In genomic region chr21:23021481-23021880, GRCh38 we compare ENCODE assay signal across 36 cellular contexts.
"Had no signal": no experiment of that assay in that cellular context is flagged by ENCODE, and none has a peak within 500 bp of the region (broad histone marks: within the 10 kb centered on the region; RNA-seq: fewer than 3 reads in every experiment).

No MANE protein-coding gene starts in this region.

- H3K9me3 ChIP-seq: ascending aorta, MG63, Peyer's patch, SK-N-SH had no signal

- H3K4me1 Mint-ChIP-seq: activated CD4-positive, alpha-beta T cell treated with anti-CD3 and anti-CD28 coated beads for 36 hours; activated CD4-positive, alpha-beta T cell treated with anti-CD3 and anti-CD28 coated beads, Interleukin-2, amount 10 ng/mL, durations not matched to agents 7 days and 5 days; activated naive CD4-positive, alpha-beta T cell treated with anti-CD3 and anti-CD28 coated beads, Interleukin-2, amount 50 U/mL, for 24 hours; activated naive CD8-positive, alpha-beta T cell treated with anti-CD3 and anti-CD28 coated beads, Interleukin-2, amount 10 ng/mL, durations not matched to agents 7 days and 5 days; WTC11 had no signal

- H3K36me3 ChIP-seq: ascending aorta, cardiac muscle cell, MG63, Peyer's patch, SJSA1 had no signal

- DNase-seq: activated CD4-positive, alpha-beta T cell treated with anti-CD3 and anti-CD28 coated beads for 36 hours; activated CD4-positive, alpha-beta T cell treated with anti-CD3 and anti-CD28 coated beads, Interleukin-2, amount 10 ng/mL, durations not matched to agents 7 days and 5 days; activated CD4-positive, alpha-beta T cell treated with anti-CD3 and anti-CD28 coated beads, Interleukin-2, amount 50 U/mL, for 48 hours; activated CD8-positive, alpha-beta T cell treated with anti-CD3 and anti-CD28 coated beads, Interleukin-2, amount 10 ng/mL, durations not matched to agents 7 days and 5 days; activated gamma-delta T cell; activated naive CD4-positive, alpha-beta T cell treated with Interleukin-2 at 50 U/mL for 16 hours; activated naive CD8-positive, alpha-beta T cell treated with anti-CD3 and anti-CD28 coated beads, Interleukin-2, amount 10 ng/mL, durations not matched to agents 7 days and 5 days; activated T-cell treated with anti-CD3 and anti-CD28 coated beads, Interleukin-2, amount 50 U/mL, for 24 hours; amygdala; Kasumi-1; KG1; MG63; NCI-H1048; NCI-H1105 treated with DMSO at 0.1 percent for 48 hours; NCI-H1436; NCI-H1694 treated with DMSO at 0.1 percent for 48 hours; NCI-H2029 treated with DMSO at 0.1 percent for 48 hours; NCI-H2107; NCI-H2171; NCI-H524; NCI-H69; NCI-H82; NK-92 treated with Interleukin-12 subunit alpha and Interleukin-12 subunit beta, amount 100 ng/mL, for 24 hours; PC-3; Peyer's patch; RPMI8226; SHP77; SK-N-SH had no signal

- H3K27me3 Mint-ChIP-seq: activated CD4-positive, alpha-beta T cell treated with anti-CD3 and anti-CD28 coated beads for 36 hours; activated CD4-positive, alpha-beta T cell treated with anti-CD3 and anti-CD28 coated beads, Interleukin-2, amount 10 ng/mL, durations not matched to agents 7 days and 5 days; activated naive CD4-positive, alpha-beta T cell treated with anti-CD3 and anti-CD28 coated beads, Interleukin-2, amount 50 U/mL, for 24 hours; activated naive CD8-positive, alpha-beta T cell treated with anti-CD3 and anti-CD28 coated beads, Interleukin-2, amount 10 ng/mL, durations not matched to agents 7 days and 5 days; activated T-cell treated with anti-CD3 and anti-CD28 coated beads, Interleukin-2, amount 50 U/mL, for 24 hours had no signal

- H3K4me1 ChIP-seq: ascending aorta, Peyer's patch, SJSA1 had no signal

- H3K27me3 ChIP-seq: ascending aorta, cardiac muscle cell, MG63, Peyer's patch, SJSA1 had no signal

- H3K9me3 Mint-ChIP-seq: activated naive CD4-positive, alpha-beta T cell treated with anti-CD3 and anti-CD28 coated beads, Interleukin-2, amount 50 U/mL, for 24 hours; activated naive CD8-positive, alpha-beta T cell treated with anti-CD3 and anti-CD28 coated beads, Interleukin-2, amount 10 ng/mL, durations not matched to agents 7 days and 5 days had no signal

- H3K9ac ChIP-seq: SK-N-SH had no signal

- H3K27ac Mint-ChIP-seq: activated CD4-positive, alpha-beta T cell treated with anti-CD3 and anti-CD28 coated beads for 36 hours; activated CD4-positive, alpha-beta T cell treated with anti-CD3 and anti-CD28 coated beads, Interleukin-2, amount 10 ng/mL, durations not matched to agents 7 days and 5 days; activated CD8-positive, alpha-beta T cell treated with anti-CD3 and anti-CD28 coated beads, Interleukin-2, amount 10 ng/mL, durations not matched to agents 7 days and 5 days; activated naive CD4-positive, alpha-beta T cell treated with anti-CD3 and anti-CD28 coated beads, Interleukin-2, amount 50 U/mL, for 24 hours; activated naive CD8-positive, alpha-beta T cell treated with anti-CD3 and anti-CD28 coated beads, Interleukin-2, amount 10 ng/mL, durations not matched to agents 7 days and 5 days; activated T-cell treated with anti-CD3 and anti-CD28 coated beads, Interleukin-2, amount 50 U/mL, for 24 hours; activated T-helper 2 cell treated with anti-CD3 and anti-CD28 coated beads, Interferon-gamma antibody, Interleukin-2, Interleukin-4, amounts not matched to agents 10 μg/mL and 5 μg/mL and 100 μg/mL, durations not matched to agents 14 hours and 24 hours and 36 hours; T-helper 1 cell treated with Interleukin-12 subunit alpha and Interleukin-12 subunit beta and Interleukin-4 antibody, amounts not matched to agents 30 μg/mL and 1 μg/mL, for 36 hours; WTC11 had no signal

- H3K27ac ChIP-seq: ascending aorta, cardiac muscle cell, Peyer's patch, SJSA1 had no signal

- H3K4me3 ChIP-seq: ascending aorta, cardiac muscle cell, MG63, Peyer's patch, SJSA1 had no signal

- H3K4me3 Mint-ChIP-seq: activated CD4-positive, alpha-beta T cell treated with anti-CD3 and anti-CD28 coated beads for 36 hours; activated CD4-positive, alpha-beta T cell treated with anti-CD3 and anti-CD28 coated beads, Interleukin-2, amount 10 ng/mL, durations not matched to agents 7 days and 5 days; activated CD8-positive, alpha-beta T cell treated with anti-CD3 and anti-CD28 coated beads, Interleukin-2, amount 10 ng/mL, durations not matched to agents 7 days and 5 days; activated naive CD4-positive, alpha-beta T cell treated with anti-CD3 and anti-CD28 coated beads, Interleukin-2, amount 50 U/mL, for 24 hours; activated naive CD8-positive, alpha-beta T cell treated with anti-CD3 and anti-CD28 coated beads, Interleukin-2, amount 10 ng/mL, durations not matched to agents 7 days and 5 days; activated T-cell treated with anti-CD3 and anti-CD28 coated beads, Interleukin-2, amount 50 U/mL, for 24 hours; T-helper 1 cell treated with Interleukin-12 subunit alpha and Interleukin-12 subunit beta and Interleukin-4 antibody, amounts not matched to agents 30 μg/mL and 1 μg/mL, for 36 hours; WTC11 had no signal

- H3K36me3 Mint-ChIP-seq: activated naive CD4-positive, alpha-beta T cell treated with anti-CD3 and anti-CD28 coated beads, Interleukin-2, amount 50 U/mL, for 24 hours; activated naive CD8-positive, alpha-beta T cell treated with anti-CD3 and anti-CD28 coated beads, Interleukin-2, amount 10 ng/mL, durations not matched to agents 7 days and 5 days; WTC11 had no signal

- ATAC-seq: activated CD4-positive, alpha-beta T cell treated with anti-CD3 and anti-CD28 coated beads for 36 hours; activated CD4-positive, CD25-positive, alpha-beta regulatory T cell treated with anti-CD3 and anti-CD28 coated beads, Interleukin-2, amount 50 U/mL, for 24 hours; activated CD8-positive, alpha-beta T cell treated with anti-CD3 and anti-CD28 coated beads, Interleukin-2, amount 10 ng/mL, durations not matched to agents 7 days and 5 days; PC-3; WTC11 had no signal
